In genomic region chr17:3893003-3893719, GRCh38 we compare ENCODE assay signal across 8 cellular contexts. TPM values are rescaled to one million over a fixed set of nuclear protein-coding genes. Genes with fewer than 3 reads are reported as not detected.
DNase-seq lines count a peak whose midpoint lies in the region; ATAC-seq lines count a peak whose summit lies in the region.

CAMKK1 (minus strand) TSS chr17:3893053; CDS start chr17:3885687, 7,366 bp downstream.

- H2AFZ ChIP-seq in neuron (ENCODE audit: low read depth, low read length) = peak within 1 kb of the TSS; percentile 87

- no peaks in the 10 kb centered on the region for H3K9me3 ChIP-seq in neuron (ENCODE audit: low read length)

- H3K36me3 ChIP-seq in neuron (ENCODE audit: insufficient read depth, low read length) = no peaks in the 10 kb centered on the region

- peaks cover 48% of the 10 kb centered on the region for H3K27me3 ChIP-seq in neuron (ENCODE audit: insufficient read depth, low read length)

- peaks cover 5% of the 10 kb centered on the region for H3K4me1 ChIP-seq in neuron (ENCODE audit: insufficient read depth, low read length)

- peak within 1 kb of the TSS; percentile 54 for H3K4me3 ChIP-seq in neuron (ENCODE audit: low read length)

- DNase-seq in Daoy (ENCODE audit: low read depth) (peak; percentile 93), KG1 (lab: John Stamatoyannopoulos, UW) (peak; percentile 65), SHP77 (lab: John Stamatoyannopoulos, UW) (peak; percentile 95 to 96), activated gamma-delta T cell (lab: John Stamatoyannopoulos, UW) (peak; percentile 86), foreskin melanocyte (peak; percentile 49), stromal cell of bone marrow (ENCODE audit: low read depth) (peak; percentile 67)

- peak; percentile 85 for ATAC-seq in GM21723 (IDR thresholded peaks at IDR 0.05; ENCODE audit: unreplicated experiment)

RNA-seq across cellular contexts. Expression of gene CAMKK1, which starts in this region (rescaled TPM):
- 9.6 and 14.4 TPM in 2 replicates for total RNA-seq in Daoy (2014; rRNA removed; shearing (Covaris generic))

Comparison
In these comparisons a context has a peak if more than half of its experiments do, and no peak if none do; other contexts are left out.
1. Peak in every context shown above with its lines: DNase-seq, ATAC-seq and H3K4me3 ChIP-seq.